34 cellular contexts compared by ENCODE assay signal in genomic region chr3:112306825-112307224, GRCh38. TPM values are rescaled to one million over a fixed set of nuclear protein-coding genes. Genes with fewer than 3 reads are reported as not detected.
"Had no signal": no experiment of that assay in that cellular context is flagged by ENCODE, and none has a peak within 500 bp of the region (broad histone marks: within the 10 kb centered on the region; RNA-seq: fewer than 3 reads in every experiment).

No MANE protein-coding gene starts in this region.

- H3K9me3 ChIP-seq: adrenal gland, body of pancreas, esophagus muscularis mucosa, gastrocnemius medialis had no signal

- H3K27ac Mint-ChIP-seq: activated B cell treated with CpG ODN at 0.5 μM for 24 hours; activated CD8-positive, alpha-beta T cell treated with anti-CD3 and anti-CD28 coated beads for 36 hours; activated naive CD4-positive, alpha-beta T cell treated with anti-CD3 and anti-CD28 coated beads for 36 hours; activated naive CD4-positive, alpha-beta T cell treated with anti-CD3 and anti-CD28 coated beads, Interleukin-2, amount 50 U/mL, for 24 hours; activated naive CD8-positive, alpha-beta T cell treated with anti-CD3 and anti-CD28 coated beads for 36 hours; activated naive CD8-positive, alpha-beta T cell treated with anti-CD3 and anti-CD28 coated beads, Interleukin-2, amount 50 U/mL, for 24 hours; activated T-helper 2 cell treated with anti-CD3 and anti-CD28 coated beads, Interferon-gamma antibody, Interleukin-2, Interleukin-4, amounts not matched to agents 10 μg/mL and 5 μg/mL and 100 μg/mL, durations not matched to agents 14 hours and 24 hours and 36 hours; effector memory CD8-positive, alpha-beta T cell; T-cell; T-helper 1 cell treated with Interleukin-12 subunit alpha and Interleukin-12 subunit beta and Interleukin-4 antibody, amounts not matched to agents 30 μg/mL and 1 μg/mL, for 36 hours had no signal

- H3K27ac ChIP-seq: adrenal gland, body of pancreas, esophagus muscularis mucosa, foreskin keratinocyte, gastrocnemius medialis, WERI-Rb-1 had no signal

- H3K36me3 Mint-ChIP-seq: activated naive CD4-positive, alpha-beta T cell treated with anti-CD3 and anti-CD28 coated beads, Interleukin-2, amount 50 U/mL, for 24 hours; T-cell had no signal

- FAIRE-seq: colon had no signal

- H3K4me3 Mint-ChIP-seq: activated B cell treated with CpG ODN at 0.5 μM for 24 hours; activated CD8-positive, alpha-beta T cell treated with anti-CD3 and anti-CD28 coated beads for 36 hours; activated naive CD4-positive, alpha-beta T cell treated with anti-CD3 and anti-CD28 coated beads for 36 hours; activated naive CD4-positive, alpha-beta T cell treated with anti-CD3 and anti-CD28 coated beads, Interleukin-2, amount 50 U/mL, for 24 hours; activated naive CD8-positive, alpha-beta T cell treated with anti-CD3 and anti-CD28 coated beads for 36 hours; activated naive CD8-positive, alpha-beta T cell treated with anti-CD3 and anti-CD28 coated beads, Interleukin-2, amount 50 U/mL, for 24 hours; activated T-cell treated with anti-CD3 and anti-CD28 coated beads, Interleukin-2, amount 50 U/mL, for 4 hours; effector memory CD8-positive, alpha-beta T cell; T-cell; T-helper 1 cell treated with Interleukin-12 subunit alpha and Interleukin-12 subunit beta and Interleukin-4 antibody, amounts not matched to agents 30 μg/mL and 1 μg/mL, for 36 hours had no signal

- H3K4me1 Mint-ChIP-seq: activated B cell treated with CpG ODN at 0.5 μM for 24 hours; activated naive CD4-positive, alpha-beta T cell treated with anti-CD3 and anti-CD28 coated beads, Interleukin-2, amount 50 U/mL, for 24 hours; T-cell had no signal

- H3K27me3 ChIP-seq: adrenal gland, body of pancreas, esophagus muscularis mucosa, foreskin keratinocyte, gastrocnemius medialis had no signal

- H3K4me3 ChIP-seq: adrenal gland, body of pancreas, esophagus muscularis mucosa, gastrocnemius medialis had no signal

- DNase-seq: activated B cell treated with CpG ODN at 0.5 μM for 24 hours; activated CD4-positive, alpha-beta T cell treated with anti-CD3 and anti-CD28 coated beads for 48 hours; activated CD4-positive, alpha-beta T cell treated with anti-CD3 and anti-CD28 coated beads, Interleukin-2, amount 50 U/mL, for 1 hour; activated CD4-positive, alpha-beta T cell treated with anti-CD3 and anti-CD28 coated beads, Interleukin-2, amount 50 U/mL, for 48 hours; activated CD8-positive, alpha-beta memory T cell treated with anti-CD3 and anti-CD28 coated beads for 24 hours; activated CD8-positive, alpha-beta T cell treated with anti-CD3 and anti-CD28 coated beads for 36 hours; activated effector memory CD4-positive, alpha-beta T cell treated with anti-CD3 and anti-CD28 coated beads, Interleukin-2, amount 50 U/mL, for 16 hours; activated naive CD4-positive, alpha-beta T cell treated with anti-CD3 and anti-CD28 coated beads for 36 hours; activated naive CD8-positive, alpha-beta T cell treated with anti-CD3 and anti-CD28 coated beads for 36 hours; activated naive CD8-positive, alpha-beta T cell treated with anti-CD3 and anti-CD28 coated beads, Interleukin-2, amount 50 U/mL, for 24 hours; activated T-cell treated with anti-CD3 and anti-CD28 coated beads, Interleukin-2, amount 50 U/mL, for 4 hours; adrenal gland; amygdala; aorta; body of pancreas; caudate nucleus; cortex of kidney; dermis blood vessel endothelial cell; effector CD4-positive, alpha-beta T cell; effector memory CD8-positive, alpha-beta T cell; erythroblast; foreskin keratinocyte; gastrocnemius medialis; SW 1271; T-cell; T-helper 9 cell; WERI-Rb-1 had no signal

- H3K4me1 ChIP-seq: body of pancreas had no signal

- ATAC-seq: activated CD4-positive, CD25-positive, alpha-beta regulatory T cell treated with anti-CD3 and anti-CD28 coated beads, Interleukin-2, amount 50 U/mL, for 24 hours; activated CD8-positive, alpha-beta T cell treated with anti-CD3 and anti-CD28 coated beads for 36 hours; activated naive CD8-positive, alpha-beta T cell treated with anti-CD3 and anti-CD28 coated beads, Interleukin-2, amount 50 U/mL, for 24 hours; activated T-cell treated with anti-CD3 and anti-CD28 coated beads, Interleukin-2, amount 50 U/mL, for 4 hours; body of pancreas; effector memory CD8-positive, alpha-beta T cell; foreskin keratinocyte; gastrocnemius medialis; T-cell had no signal

- H3K27me3 Mint-ChIP-seq: activated B cell treated with CpG ODN at 0.5 μM for 24 hours; activated CD8-positive, alpha-beta T cell treated with anti-CD3 and anti-CD28 coated beads for 36 hours; activated naive CD4-positive, alpha-beta T cell treated with anti-CD3 and anti-CD28 coated beads, Interleukin-2, amount 50 U/mL, for 24 hours; activated naive CD8-positive, alpha-beta T cell treated with anti-CD3 and anti-CD28 coated beads for 36 hours; activated naive CD8-positive, alpha-beta T cell treated with anti-CD3 and anti-CD28 coated beads, Interleukin-2, amount 50 U/mL, for 24 hours; effector memory CD8-positive, alpha-beta T cell; T-cell had no signal

- H3K36me3 ChIP-seq: adrenal gland, esophagus muscularis mucosa, gastrocnemius medialis, WERI-Rb-1 had no signal

- H3K9me3 Mint-ChIP-seq: activated B cell treated with CpG ODN at 0.5 μM for 24 hours; activated CD8-positive, alpha-beta T cell treated with anti-CD3 and anti-CD28 coated beads for 36 hours; activated naive CD4-positive, alpha-beta T cell treated with anti-CD3 and anti-CD28 coated beads for 36 hours; activated naive CD4-positive, alpha-beta T cell treated with anti-CD3 and anti-CD28 coated beads, Interleukin-2, amount 50 U/mL, for 24 hours; activated naive CD8-positive, alpha-beta T cell treated with anti-CD3 and anti-CD28 coated beads for 36 hours; activated naive CD8-positive, alpha-beta T cell treated with anti-CD3 and anti-CD28 coated beads, Interleukin-2, amount 50 U/mL, for 24 hours; activated T-cell treated with anti-CD3 and anti-CD28 coated beads, Interleukin-2, amount 50 U/mL, for 4 hours; activated T-helper 2 cell treated with anti-CD3 and anti-CD28 coated beads, Interferon-gamma antibody, Interleukin-2, Interleukin-4, amounts not matched to agents 10 μg/mL and 5 μg/mL and 100 μg/mL, durations not matched to agents 14 hours and 24 hours and 36 hours; effector memory CD8-positive, alpha-beta T cell; T-cell; T-helper 1 cell treated with Interleukin-12 subunit alpha and Interleukin-12 subunit beta and Interleukin-4 antibody, amounts not matched to agents 30 μg/mL and 1 μg/mL, for 36 hours had no signal

RNA-seq across cellular contexts. Expression of gene SLC9C1, which starts 12.8 kb away (rescaled TPM):
- total RNA-seq: activated CD8-positive, alpha-beta T cell treated with anti-CD3 and anti-CD28 coated beads for 36 hours; activated naive CD4-positive, alpha-beta T cell treated with anti-CD3 and anti-CD28 coated beads for 36 hours; activated naive CD8-positive, alpha-beta T cell treated with anti-CD3 and anti-CD28 coated beads for 36 hours; activated T-cell treated with anti-CD3 and anti-CD28 coated beads, Interleukin-2, amount 50 U/mL, for 4 hours; activated T-helper 2 cell treated with anti-CD3 and anti-CD28 coated beads, Interferon-gamma antibody, Interleukin-2, Interleukin-4, amounts not matched to agents 10 μg/mL and 5 μg/mL and 100 μg/mL, durations not matched to agents 14 hours and 24 hours and 36 hours; adrenal gland; body of pancreas; foreskin keratinocyte; gastrocnemius medialis; T-cell; T-helper 2 cell treated with Interferon-gamma antibody and Interleukin-4, amounts not matched to agents 100 ng/mL and 5 ng/mL, for 36 hours had no signal
- polyA plus RNA-seq: adrenal gland, aorta, foreskin keratinocyte had no signal
